1 cellular context compared by ENCODE assay signal in genomic region chr1:234612352-234613127, GRCh38.
TF ChIP-seq lines count a peak whose summit lies in the region.

No MANE protein-coding gene starts in this region.

TF ChIP-seq in HepG2, 621 proteins besides CTCF, POLR2A, EP300 and RAD21 (continued from another document and continues in another):
- TF ChIP-seq ZBTB4 (CRISPR knock-in tag; IDR thresholded peaks at IDR 0.05; ENCODE audit: borderline replicate concordance) (peak; percentile 99), CSRNP2 (CRISPR knock-in tag; conservative IDR thresholded peaks at IDR 0.05; ENCODE audit: low read depth) (no peak), IRX3 (CRISPR knock-in tag; IDR thresholded peaks at IDR 0.05; ENCODE audit: borderline replicate concordance, low read depth) (peak; percentile 77), SRY (CRISPR knock-in tag; IDR thresholded peaks at IDR 0.05) (no peak), HES4 (CRISPR knock-in tag; IDR thresholded peaks at IDR 0.05; ENCODE audit: borderline replicate concordance) (no peak), DR1 (CRISPR knock-in tag; IDR thresholded peaks at IDR 0.05) (peak; percentile 83), HIVEP1 (CRISPR knock-in tag; IDR thresholded peaks at IDR 0.05) (peak; percentile 76; the same call in 1 of the 2 replicates), MXI1 (IDR thresholded peaks at IDR 0.05; ENCODE audit: borderline replicate concordance, low read depth, low read length) (peak; percentile 57; the same call in 1 of the 3 replicates), ZNF616 (CRISPR knock-in tag; IDR thresholded peaks at IDR 0.05; ENCODE audit: low read depth) (no peak), IRF2 (CRISPR knock-in tag; IDR thresholded peaks at IDR 0.05) (peak; percentile 96), ZBTB7B (CRISPR knock-in tag; IDR thresholded peaks at IDR 0.05) (peak; percentile 33; the same call in 1 of the 2 replicates), ZBTB38 (CRISPR knock-in tag; IDR thresholded peaks at IDR 0.05) (peak; percentile 92), ZBTB39 (CRISPR knock-in tag; IDR thresholded peaks at IDR 0.05) (0 out of 2 replicates have a peak, but pooled peaks have one; percentile 88), AKAP8 (CRISPR knock-in tag; IDR thresholded peaks at IDR 0.05) (peak; percentile 74; the same call in 1 of the 2 replicates), ZNF674 (CRISPR knock-in tag; IDR thresholded peaks at IDR 0.05; ENCODE audit: low read depth) (no peak), ARID5B (CRISPR knock-in tag; IDR thresholded peaks at IDR 0.05) (peak; percentile 98), KDM3A (CRISPR knock-in tag; IDR thresholded peaks at IDR 0.05; ENCODE audit: low read depth) (peak; percentile 61; the same call in 1 of the 2 replicates), FOXA1 (IDR thresholded peaks at IDR 0.05) (peak; percentile 89), FOXA1 (CRISPR knock-in tag; IDR thresholded peaks at IDR 0.05) (peak; percentile 99), ZNF598 (CRISPR knock-in tag; IDR thresholded peaks at IDR 0.05; ENCODE audit: borderline replicate concordance) (peak; percentile 64; the same call in 1 of the 2 replicates), RXRB (CRISPR knock-in tag; IDR thresholded peaks at IDR 0.05; ENCODE audit: borderline replicate concordance) (peak; percentile 96), XRCC5 (optimal IDR thresholded peaks at IDR 0.05; ENCODE audit: low read length) (peak; percentile 25), ZNF251 (CRISPR knock-in tag; IDR thresholded peaks at IDR 0.05) (no peak), ZNF792 (CRISPR knock-in tag; IDR thresholded peaks at IDR 0.05) (peak; percentile 71), ZBTB3 (CRISPR knock-in tag; IDR thresholded peaks at IDR 0.05; ENCODE audit: borderline replicate concordance, low read depth) (peak; percentile 80), TFDP1 (CRISPR knock-in tag; IDR thresholded peaks at IDR 0.05; ENCODE audit: borderline replicate concordance) (peak; percentile 57; the same call in 1 of the 2 replicates), ZNF101 (CRISPR knock-in tag; IDR thresholded peaks at IDR 0.05; ENCODE audit: borderline replicate concordance, low read depth) (no peak), PAWR (CRISPR knock-in tag; IDR thresholded peaks at IDR 0.05; ENCODE audit: borderline replicate concordance) (no peak), IKZF5 (CRISPR knock-in tag; IDR thresholded peaks at IDR 0.05) (peak; percentile 99), JUND (CRISPR knock-in tag; IDR thresholded peaks at IDR 0.05) (peak; percentile 95), RXRA (CRISPR knock-in tag; IDR thresholded peaks at IDR 0.05) (peak; percentile 96), ZNF138 (CRISPR knock-in tag; IDR thresholded peaks at IDR 0.05; ENCODE audit: low read depth) (no peak), TAF15 (IDR thresholded peaks at IDR 0.05; ENCODE audit: low read depth, low read length, poor library complexity, severe bottlenecking) (no peak)
- TF ChIP-seq, protein P1, sequence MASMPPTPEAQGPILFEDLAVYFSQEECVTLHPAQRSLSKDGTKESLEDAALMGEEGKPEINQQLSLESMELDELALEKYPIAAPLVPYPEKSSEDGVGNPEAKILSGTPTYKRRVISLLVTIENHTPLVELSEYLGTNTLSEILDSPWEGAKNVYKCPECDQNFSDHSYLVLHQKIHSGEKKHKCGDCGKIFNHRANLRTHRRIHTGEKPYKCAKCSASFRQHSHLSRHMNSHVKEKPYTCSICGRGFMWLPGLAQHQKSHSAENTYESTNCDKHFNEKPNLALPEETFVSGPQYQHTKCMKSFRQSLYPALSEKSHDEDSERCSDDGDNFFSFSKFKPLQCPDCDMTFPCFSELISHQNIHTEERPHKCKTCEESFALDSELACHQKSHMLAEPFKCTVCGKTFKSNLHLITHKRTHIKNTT (CRISPR knock-in tag; IDR thresholded peaks at IDR 0.05), result no peak
- TF ChIP-seq, protein P2, sequence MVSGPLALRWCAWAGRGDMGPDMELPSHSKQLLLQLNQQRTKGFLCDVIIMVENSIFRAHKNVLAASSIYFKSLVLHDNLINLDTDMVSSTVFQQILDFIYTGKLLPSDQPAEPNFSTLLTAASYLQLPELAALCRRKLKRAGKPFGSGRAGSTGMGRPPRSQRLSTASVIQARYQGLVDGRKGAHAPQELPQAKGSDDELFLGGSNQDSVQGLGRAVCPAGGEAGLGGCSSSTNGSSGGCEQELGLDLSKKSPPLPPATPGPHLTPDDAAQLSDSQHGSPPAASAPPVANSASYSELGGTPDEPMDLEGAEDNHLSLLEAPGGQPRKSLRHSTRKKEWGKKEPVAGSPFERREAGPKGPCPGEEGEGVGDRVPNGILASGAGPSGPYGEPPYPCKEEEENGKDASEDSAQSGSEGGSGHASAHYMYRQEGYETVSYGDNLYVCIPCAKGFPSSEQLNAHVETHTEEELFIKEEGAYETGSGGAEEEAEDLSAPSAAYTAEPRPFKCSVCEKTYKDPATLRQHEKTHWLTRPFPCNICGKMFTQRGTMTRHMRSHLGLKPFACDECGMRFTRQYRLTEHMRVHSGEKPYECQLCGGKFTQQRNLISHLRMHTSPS (CRISPR knock-in tag; IDR thresholded peaks at IDR 0.05; ENCODE audit: low read depth), result peak; percentile 95
- TF ChIP-seq, protein P3, sequence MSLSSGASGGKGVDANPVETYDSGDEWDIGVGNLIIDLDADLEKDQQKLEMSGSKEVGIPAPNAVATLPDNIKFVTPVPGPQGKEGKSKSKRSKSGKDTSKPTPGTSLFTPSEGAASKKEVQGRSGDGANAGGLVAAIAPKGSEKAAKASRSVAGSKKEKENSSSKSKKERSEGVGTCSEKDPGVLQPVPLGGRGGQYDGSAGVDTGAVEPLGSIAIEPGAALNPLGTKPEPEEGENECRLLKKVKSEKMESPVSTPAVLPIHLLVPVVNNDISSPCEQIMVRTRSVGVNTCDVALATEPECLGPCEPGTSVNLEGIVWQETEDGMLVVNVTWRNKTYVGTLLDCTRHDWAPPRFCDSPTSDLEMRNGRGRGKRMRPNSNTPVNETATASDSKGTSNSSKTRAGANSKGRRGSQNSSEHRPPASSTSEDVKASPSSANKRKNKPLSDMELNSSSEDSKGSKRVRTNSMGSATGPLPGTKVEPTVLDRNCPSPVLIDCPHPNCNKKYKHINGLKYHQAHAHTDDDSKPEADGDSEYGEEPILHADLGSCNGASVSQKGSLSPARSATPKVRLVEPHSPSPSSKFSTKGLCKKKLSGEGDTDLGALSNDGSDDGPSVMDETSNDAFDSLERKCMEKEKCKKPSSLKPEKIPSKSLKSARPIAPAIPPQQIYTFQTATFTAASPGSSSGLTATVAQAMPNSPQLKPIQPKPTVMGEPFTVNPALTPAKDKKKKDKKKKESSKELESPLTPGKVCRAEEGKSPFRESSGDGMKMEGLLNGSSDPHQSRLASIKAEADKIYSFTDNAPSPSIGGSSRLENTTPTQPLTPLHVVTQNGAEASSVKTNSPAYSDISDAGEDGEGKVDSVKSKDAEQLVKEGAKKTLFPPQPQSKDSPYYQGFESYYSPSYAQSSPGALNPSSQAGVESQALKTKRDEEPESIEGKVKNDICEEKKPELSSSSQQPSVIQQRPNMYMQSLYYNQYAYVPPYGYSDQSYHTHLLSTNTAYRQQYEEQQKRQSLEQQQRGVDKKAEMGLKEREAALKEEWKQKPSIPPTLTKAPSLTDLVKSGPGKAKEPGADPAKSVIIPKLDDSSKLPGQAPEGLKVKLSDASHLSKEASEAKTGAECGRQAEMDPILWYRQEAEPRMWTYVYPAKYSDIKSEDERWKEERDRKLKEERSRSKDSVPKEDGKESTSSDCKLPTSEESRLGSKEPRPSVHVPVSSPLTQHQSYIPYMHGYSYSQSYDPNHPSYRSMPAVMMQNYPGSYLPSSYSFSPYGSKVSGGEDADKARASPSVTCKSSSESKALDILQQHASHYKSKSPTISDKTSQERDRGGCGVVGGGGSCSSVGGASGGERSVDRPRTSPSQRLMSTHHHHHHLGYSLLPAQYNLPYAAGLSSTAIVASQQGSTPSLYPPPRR (CRISPR knock-in tag; IDR thresholded peaks at IDR 0.05; ENCODE audit: borderline replicate concordance), result peak; percentile 97
